ENCODE assay signal across 1 cellular context in genomic region chr11:120448240-120448639, GRCh38.
TF ChIP-seq lines count a peak whose summit lies in the region.

No MANE protein-coding gene starts in this region.

TF ChIP-seq in GM23338, 12 proteins besides CTCF, POLR2A, EP300 and RAD21 (continued from another document):
- no peak for TF ChIP-seq REST (IDR thresholded peaks at IDR 0.05; ENCODE audit: unreplicated experiment)
- TF ChIP-seq, protein P1, sequence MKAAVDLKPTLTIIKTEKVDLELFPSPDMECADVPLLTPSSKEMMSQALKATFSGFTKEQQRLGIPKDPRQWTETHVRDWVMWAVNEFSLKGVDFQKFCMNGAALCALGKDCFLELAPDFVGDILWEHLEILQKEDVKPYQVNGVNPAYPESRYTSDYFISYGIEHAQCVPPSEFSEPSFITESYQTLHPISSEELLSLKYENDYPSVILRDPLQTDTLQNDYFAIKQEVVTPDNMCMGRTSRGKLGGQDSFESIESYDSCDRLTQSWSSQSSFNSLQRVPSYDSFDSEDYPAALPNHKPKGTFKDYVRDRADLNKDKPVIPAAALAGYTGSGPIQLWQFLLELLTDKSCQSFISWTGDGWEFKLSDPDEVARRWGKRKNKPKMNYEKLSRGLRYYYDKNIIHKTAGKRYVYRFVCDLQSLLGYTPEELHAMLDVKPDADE (IDR thresholded peaks at IDR 0.05): no peak
- no peak for TF ChIP-seq JUNB (IDR thresholded peaks at IDR 0.05; ENCODE audit: unreplicated experiment)
- no peak for TF ChIP-seq EZH2 (IDR thresholded peaks at IDR 0.05; ENCODE audit: low read depth, unreplicated experiment)
- TF ChIP-seq ZNF114 (CRISPR knock-in tag; IDR thresholded peaks at IDR 0.05): no peak
- no peak for TF ChIP-seq STAT1 (IDR thresholded peaks at IDR 0.05; ENCODE audit: unreplicated experiment)
- TF ChIP-seq CREB1 (CRISPR knock-in tag; IDR thresholded peaks at IDR 0.05; ENCODE audit: low read depth): no peak
- no peak for TF ChIP-seq EZH2phosphoT487 (IDR thresholded peaks at IDR 0.05; ENCODE audit: unreplicated experiment)
- TF ChIP-seq ZNF462 (CRISPR knock-in tag; IDR thresholded peaks at IDR 0.05): no peak
